Comparison of ENCODE assay signal across 1 cellular context in the genomic region with DNA sequence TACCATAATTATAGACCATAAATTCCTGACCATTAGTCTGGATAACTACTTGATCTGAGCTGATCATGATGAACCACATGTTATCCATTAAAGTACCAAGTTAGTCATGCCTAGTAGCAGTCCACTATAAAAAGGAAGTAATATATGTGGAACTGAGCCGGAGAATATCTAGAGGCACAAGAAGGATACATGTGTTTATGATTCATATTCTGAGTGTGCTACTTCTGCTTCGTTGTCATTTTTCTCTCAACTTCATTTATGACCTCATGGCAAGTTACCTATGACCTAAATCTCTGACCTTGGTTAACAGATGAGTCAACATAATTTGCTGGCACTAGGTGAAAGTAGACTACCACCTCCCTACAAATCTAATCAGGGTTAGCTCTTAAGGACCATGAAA.
TF ChIP-seq lines count a peak whose summit lies in the region.

No MANE protein-coding gene starts in this region.

TF ChIP-seq in GM12878, 131 proteins besides CTCF, POLR2A, EP300 and RAD21 (continued from another document):
- TF ChIP-seq, protein P1, sequence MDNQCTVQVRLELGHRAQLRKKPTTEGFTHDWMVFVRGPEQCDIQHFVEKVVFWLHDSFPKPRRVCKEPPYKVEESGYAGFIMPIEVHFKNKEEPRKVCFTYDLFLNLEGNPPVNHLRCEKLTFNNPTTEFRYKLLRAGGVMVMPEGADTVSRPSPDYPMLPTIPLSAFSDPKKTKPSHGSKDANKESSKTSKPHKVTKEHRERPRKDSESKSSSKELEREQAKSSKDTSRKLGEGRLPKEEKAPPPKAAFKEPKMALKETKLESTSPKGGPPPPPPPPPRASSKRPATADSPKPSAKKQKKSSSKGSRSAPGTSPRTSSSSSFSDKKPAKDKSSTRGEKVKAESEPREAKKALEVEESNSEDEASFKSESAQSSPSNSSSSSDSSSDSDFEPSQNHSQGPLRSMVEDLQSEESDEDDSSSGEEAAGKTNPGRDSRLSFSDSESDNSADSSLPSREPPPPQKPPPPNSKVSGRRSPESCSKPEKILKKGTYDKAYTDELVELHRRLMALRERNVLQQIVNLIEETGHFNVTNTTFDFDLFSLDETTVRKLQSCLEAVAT (IDR thresholded peaks at IDR 0.05): no peak
- TF ChIP-seq FOXM1 (IDR thresholded peaks at IDR 0.05; ENCODE audit: low read depth, low read length) (no peak), SMARCA5 (IDR thresholded peaks at IDR 0.05) (no peak), NBN (IDR thresholded peaks at IDR 0.05) (no peak)
